Comparison of ENCODE assay signal across 11 cellular contexts in genomic region chr7:116706668-116707126, GRCh38. TPM values are rescaled to one million over a fixed set of nuclear protein-coding genes. Genes with fewer than 3 reads are reported as not detected.
A peak's percentile ranks its signal among the peaks of the same experiment; 100 is the strongest.
DNase-seq lines count a peak whose midpoint lies in the region; ATAC-seq and TF ChIP-seq lines count a peak whose summit lies in the region.
"Had no signal": no experiment of that assay in that cellular context is flagged by ENCODE, and none has a peak within 500 bp of the region (broad histone marks: within the 10 kb centered on the region; RNA-seq: fewer than 3 reads in every experiment).

No MANE protein-coding gene starts in this region.

- no peaks in the 10 kb centered on the region for H3K36me3 ChIP-seq in HAP-1 (replicated peaks)
- H3K36me3 ChIP-seq: cardiac muscle cell had no signal

- H3K4me1 ChIP-seq in HAP-1 = peaks cover 14% of the 10 kb centered on the region

- in situ Hi-C loops in HAP-1 (cut with MboI; ENCODE audit: low sequenced_read_pairs) = no loop called here
- in situ Hi-C loops in GM13976 (cut with MboI; ENCODE audit: low sequenced_read_pairs, unreplicated experiment) = no loop called here

- DNase-seq in HAP-1 (ENCODE audit: low spot score in 2 of 2) (peak; percentile 34 to 79), NCI-H526 treated with DMSO at 0.1 percent for 48 hours (lab: John Stamatoyannopoulos, UW) (peak; percentile 62), renal cortical epithelial cell (ENCODE audit: low read depth) (peak; percentile 93), GM13976 (ENCODE audit: low spot score) (no peak), NCI-H187 treated with DMSO at 0.1 percent for 48 hours (lab: John Stamatoyannopoulos, UW) (no peak)
- DNase-seq: NCI-H1694; stimulated activated CD4-positive, alpha-beta T cell treated with anti-CD3 and anti-CD28 coated beads, Interleukin-2, amount 100 ng/mL, for 48 hours had no signal

- ATAC-seq in esophagus mucosa (peak; percentile 58), HG03457 (IDR thresholded peaks at IDR 0.05; ENCODE audit: unreplicated experiment) (no peak)
- no peak for ATAC-seq in activated CD4-positive, CD25-positive, alpha-beta regulatory T cell treated with anti-CD3 and anti-CD28 coated beads, Interleukin-2, amount 50 U/mL, for 24 hours

- H3K9me3 ChIP-seq in HAP-1 = no peaks in the 10 kb centered on the region

- H3K4me3 ChIP-seq in HAP-1 = peak overlapping the region; percentile 5
- H3K4me3 ChIP-seq: cardiac muscle cell had no signal

- no peaks in the 10 kb centered on the region for H3K27me3 ChIP-seq in HAP-1 (ENCODE audit: low read depth)
- H3K27me3 ChIP-seq: cardiac muscle cell had no signal

- no peak for TF ChIP-seq CTCF in GM13976 (IDR thresholded peaks at IDR 0.05; ENCODE audit: borderline replicate concordance, control extremely low read depth, extremely low read depth, insufficient read depth, missing control alignments)

RNA-seq across cellular contexts. Expression of gene MET, which starts 34.7 kb away (rescaled TPM):
- 10.4 TPM for total RNA-seq in esophagus mucosa
- 217 and 255 TPM in 2 replicates for total RNA-seq in renal cortical epithelial cell

Comparison
In these comparisons a context has a peak if more than half of its experiments do, and no peak if none do; other contexts are left out.
1. DNase-seq: peak in HAP-1 (2 of 2), NCI-H526 treated with DMSO at 0.1 percent for 48 hours (single experiment) and renal cortical epithelial cell (single experiment); none in GM13976 (single experiment) and NCI-H187 treated with DMSO at 0.1 percent for 48 hours (single experiment).
2. RNA of gene MET, which starts 34.7 kb away (total RNA-seq): 217 to 255 TPM in renal cortical epithelial cell; 10.4 TPM in esophagus mucosa (single experiment); every median in the first group is over 10 times any median in the second.